In genomic region chr5:131999991-132000490, GRCh38 we compare ENCODE assay signal across 2 cellular contexts.
TF ChIP-seq lines count a peak whose summit lies in the region.

No MANE protein-coding gene starts in this region.

TF ChIP-seq in GM12891, 5 proteins besides CTCF, POLR2A, EP300 and RAD21:
- TF ChIP-seq TAF1 (IDR thresholded peaks at IDR 0.05; ENCODE audit: low read depth, low read length) = no peak
- TF ChIP-seq PAX5 (IDR thresholded peaks at IDR 0.05; ENCODE audit: insufficient read depth, low read length, severe bottlenecking) = no peak
- no peak for TF ChIP-seq POU2F2 (IDR thresholded peaks at IDR 0.05; ENCODE audit: low read depth, low read length)
- TF ChIP-seq SPI1 (IDR thresholded peaks at IDR 0.05; ENCODE audit: low read depth, low read length) = no peak
- no peak for TF ChIP-seq POLR2AphosphoS5 (IDR thresholded peaks at IDR 0.05; ENCODE audit: low read depth, low read length)

TF ChIP-seq in K562, 482 proteins besides CTCF, POLR2A, EP300 and RAD21:
- TF ChIP-seq PRMT5 (CRISPR knock-in tag; IDR thresholded peaks at IDR 0.05) = no peak
- TF ChIP-seq SP2 (IDR thresholded peaks at IDR 0.05; ENCODE audit: extremely low read depth, low read depth, low read length, poor library complexity, severe bottlenecking) = no peak
- peak; percentile 48 for TF ChIP-seq CBFA2T3 (IDR thresholded peaks at IDR 0.05)
- TF ChIP-seq ZSCAN29 (IDR thresholded peaks at IDR 0.05) = no peak
- TF ChIP-seq NFIC (IDR thresholded peaks at IDR 0.05) = peak; percentile 59
- TF ChIP-seq RHOXF2B (CRISPR knock-in tag; conservative IDR thresholded peaks at IDR 0.05) = no peak
- peak; percentile 27; the same call in 1 of the 2 replicates for TF ChIP-seq CBFA2T2 (conservative IDR thresholded peaks at IDR 0.05)
- no peak for TF ChIP-seq CREM (IDR thresholded peaks at IDR 0.05; ENCODE audit: low read depth)
TF ChIP-seq in K562: peak in this region for 3.
